In genomic region chr11:65780770-65781151, GRCh38 we compare ENCODE assay signal across 8 cellular contexts. TPM values are rescaled to one million over a fixed set of nuclear protein-coding genes. Genes with fewer than 3 reads are reported as not detected.
A peak's percentile ranks its signal among the peaks of the same experiment; 100 is the strongest.
DNase-seq lines count a peak whose midpoint lies in the region; ATAC-seq and TF ChIP-seq lines count a peak whose summit lies in the region.

AP5B1 (minus strand) TSS chr11:65780976; CDS start chr11:65780591, 385 bp downstream.

- H3K4me3 ChIP-seq in BLaER1 (peak within 1 kb of the TSS; percentile 93), cardiac muscle cell (peak within 1 kb of the TSS; percentile 60), parathyroid adenoma (ENCODE audit: low read depth, low read length) (peak within 1 kb of the TSS; percentile 54), transverse colon (peak within 1 kb of the TSS; percentile 58 to 97 (median 85))

- H3K9me3 Mint-ChIP-seq in activated naive CD8-positive, alpha-beta T cell treated with anti-CD3 and anti-CD28 coated beads, Interleukin-2, amount 10 ng/mL, durations not matched to agents 7 days and 5 days = no peaks in the 10 kb centered on the region

- H3K9me3 ChIP-seq in BLaER1 = no peaks in the 10 kb centered on the region
- H3K9me3 ChIP-seq in cardiac muscle cell (ENCODE audit: low read depth) = no peaks in the 10 kb centered on the region
- H3K9me3 ChIP-seq in parathyroid adenoma (ENCODE audit: control insufficient read depth, low read length) = no peaks in the 10 kb centered on the region
- H3K9me3 ChIP-seq in transverse colon = no peaks in the 10 kb centered on the region

- H2AFZ ChIP-seq in parathyroid adenoma = peak within 1 kb of the TSS; percentile 73

- no peaks in the 10 kb centered on the region for H3K79me2 ChIP-seq in parathyroid adenoma

- TF ChIP-seq POLR2A in transverse colon (IDR thresholded peaks at IDR 0.05) = no peak

- peak within 1 kb of the TSS; percentile 91 for H3K27ac Mint-ChIP-seq in activated naive CD8-positive, alpha-beta T cell treated with anti-CD3 and anti-CD28 coated beads, Interleukin-2, amount 10 ng/mL, durations not matched to agents 7 days and 5 days

- POLR2A ChIA-PET in activated naive CD8-positive, alpha-beta T cell treated with anti-CD3 and anti-CD28 coated beads, Interleukin-2, amount 10 ng/mL, durations not matched to agents 7 days and 5 days (lab: Charles Lee) = interaction anchor here (0.5 to 2.6 kb wide), 13 partner anchors 11 to 142 kb away, joined by 3 to 19 read pairs (median 6); partner anchors contain the start of genes CCDC85B, FIBP, KAT5 and MUS81

- H3K27me3 ChIP-seq in BLaER1 (peaks cover 43% of the 10 kb centered on the region), cardiac muscle cell (peaks cover 20% of the 10 kb centered on the region), parathyroid adenoma (ENCODE audit: control insufficient read depth, insufficient read depth, low read length) (no peaks in the 10 kb centered on the region), transverse colon (peaks cover 5% of the 10 kb centered on the region)

- peaks cover 49% of the 10 kb centered on the region for H4K20me1 ChIP-seq in BLaER1

- H3K27ac ChIP-seq in BLaER1 (peak within 1 kb of the TSS; percentile 97), cardiac muscle cell (peak within 1 kb of the TSS; percentile 49), parathyroid adenoma (peak within 1 kb of the TSS; percentile 88), transverse colon (peak within 1 kb of the TSS; percentile 86 to 96 (median 90))

- ATAC-seq in GM19023 (IDR thresholded peaks at IDR 0.05; ENCODE audit: unreplicated experiment) = peak; percentile 68
- peak; percentile 58 for ATAC-seq in HG03432 (IDR thresholded peaks at IDR 0.05; ENCODE audit: unreplicated experiment)
- peak; percentile 58 for ATAC-seq in activated naive CD8-positive, alpha-beta T cell treated with anti-CD3 and anti-CD28 coated beads, Interleukin-2, amount 10 ng/mL, durations not matched to agents 7 days and 5 days (ENCODE audit: low read depth)

- 0% methylated on average over 23 of the region's 59 CpGs; no CpG with 5 or more reads in 1 of the 2 donors for WGBS in transverse colon (ENCODE audit: low coverage in 1 of 2), 2 donors

- peaks cover 2% of the 10 kb centered on the region for H3K36me3 Mint-ChIP-seq in activated naive CD8-positive, alpha-beta T cell treated with anti-CD3 and anti-CD28 coated beads, Interleukin-2, amount 10 ng/mL, durations not matched to agents 7 days and 5 days

- intact Hi-C loops in transverse colon (cut with DNase I; ENCODE audit: low total_unique reads) = loop anchor here (5.0 kb wide), 2 partner anchors 37 to 68 kb away; partner anchors contain the start of gene KAT5

- peak within 1 kb of the TSS; percentile 89 for H3K4me2 ChIP-seq in BLaER1
- H3K4me2 ChIP-seq in parathyroid adenoma (ENCODE audit: low read length) = peak within 1 kb of the TSS; percentile 73

- H3K4me3 Mint-ChIP-seq in activated naive CD8-positive, alpha-beta T cell treated with anti-CD3 and anti-CD28 coated beads, Interleukin-2, amount 10 ng/mL, durations not matched to agents 7 days and 5 days = peak within 1 kb of the TSS; percentile 89

- in situ Hi-C loops in SK-MEL-5 (cut with HindIII; ENCODE audit: low pct_unique_long_range_greater_than_20kb, low sequenced_read_pairs) (no loop called here), transverse colon (cut with MboI; ENCODE audit: low pct_ligation_motif_present in 1 of 4, low pct_unique_long_range_greater_than_20kb in 1 of 4, low sequenced_read_pairs in 3 of 4) (no loop called here)

- H3K36me3 ChIP-seq in BLaER1 (peaks cover 31% of the 10 kb centered on the region), cardiac muscle cell (no peaks in the 10 kb centered on the region), parathyroid adenoma (ENCODE audit: control insufficient read depth, insufficient read depth, low read length) (no peaks in the 10 kb centered on the region), transverse colon (peaks cover 0 to 5% (median 2%) of the 10 kb centered on the region in 4 donors)

- H3K4me1 Mint-ChIP-seq in activated naive CD8-positive, alpha-beta T cell treated with anti-CD3 and anti-CD28 coated beads, Interleukin-2, amount 10 ng/mL, durations not matched to agents 7 days and 5 days = peaks cover 21% of the 10 kb centered on the region

- peak within 1 kb of the TSS; percentile 95 for H3K9ac ChIP-seq in BLaER1
- H3K9ac ChIP-seq in parathyroid adenoma = peak within 1 kb of the TSS; percentile 53

- TF ChIP-seq EP300 in transverse colon (IDR thresholded peaks at IDR 0.05; ENCODE audit: low read depth) = no peak

- DNase-seq in SK-MEL-5 (ENCODE audit: low read depth, low spot score) (peak; percentile 51), cardiac muscle cell (ENCODE audit: low read depth in 1 of 2, low spot score in 1 of 2) (peak; percentile 51 to 75), transverse colon (peak; percentile 83)
- peak; percentile 87 for DNase-seq in activated naive CD8-positive, alpha-beta T cell treated with anti-CD3 and anti-CD28 coated beads, Interleukin-2, amount 10 ng/mL, durations not matched to agents 7 days and 5 days

- H3K4me1 ChIP-seq in BLaER1 (peaks cover 51% of the 10 kb centered on the region), cardiac muscle cell (ENCODE audit: low read depth) (no peaks in the 10 kb centered on the region), parathyroid adenoma (peaks cover 4% of the 10 kb centered on the region), transverse colon (peaks cover 14 to 22% (median 19%) of the 10 kb centered on the region in 4 donors)

- no peak for TF ChIP-seq CTCF in cardiac muscle cell (IDR thresholded peaks at IDR 0.05; ENCODE audit: low read depth, low read length)
- TF ChIP-seq CTCF in parathyroid adenoma (IDR thresholded peaks at IDR 0.05) = no peak
- TF ChIP-seq CTCF in transverse colon (IDR thresholded peaks at IDR 0.05) = no peak

- peaks cover 7% of the 10 kb centered on the region for H3K27me3 Mint-ChIP-seq in activated naive CD8-positive, alpha-beta T cell treated with anti-CD3 and anti-CD28 coated beads, Interleukin-2, amount 10 ng/mL, durations not matched to agents 7 days and 5 days

RNA-seq across cellular contexts. Expression of gene AP5B1, which starts in this region (rescaled TPM):
- 19.7 and 20.0 TPM in 2 replicates for total RNA-seq in SK-MEL-5 (2014; rRNA removed; shearing (Covaris generic))
- polyA plus RNA-seq in SK-MEL-5 (2015; cell fraction: cytosol; rRNA removed) = 26.4 and 33.9 TPM in 2 replicates
- 33.0 and 38.5 TPM in 2 replicates for polyA plus RNA-seq in SK-MEL-5 (2015; cell fraction: nucleus; rRNA removed)
- total RNA-seq in activated naive CD8-positive, alpha-beta T cell treated with anti-CD3 and anti-CD28 coated beads, Interleukin-2, amount 10 ng/mL, durations not matched to agents 7 days and 5 days = 10 to 100 TPM; 27.9 to 29.0 TPM
- 18.1 and 24.3 TPM in 2 replicates for total RNA-seq in cardiac muscle cell
- 13.6 and 18.0 TPM in 2 replicates for polyA plus RNA-seq in cardiac muscle cell
- total RNA-seq in transverse colon = 10 to 100 TPM; 24.9 to 33.7 (median 28.2) TPM

Comparison
In these comparisons a context has a peak if more than half of its experiments do, and no peak if none do; other contexts are left out.
1. Peak in every context shown above with its lines: DNase-seq, ATAC-seq, H3K4me3 ChIP-seq and H3K27ac ChIP-seq.